Comparison of ENCODE assay signal across 16 cellular contexts in genomic region chr17:49401971-49402491, GRCh38. TPM values are rescaled to one million over a fixed set of nuclear protein-coding genes. Genes with fewer than 3 reads are reported as not detected.
DNase-seq lines count a peak whose midpoint lies in the region; ATAC-seq and TF ChIP-seq lines count a peak whose summit lies in the region.
"Had no signal": no experiment of that assay in that cellular context is flagged by ENCODE, and none has a peak within 500 bp of the region (broad histone marks: within the 10 kb centered on the region; RNA-seq: fewer than 3 reads in every experiment).

No MANE protein-coding gene starts in this region.

- intact Hi-C loops in activated CD8-positive, alpha-beta T cell treated with anti-CD3 and anti-CD28 coated beads for 36 hours (cut with micrococcal nuclease), result no loop called here

- CTCF ChIA-PET in activated CD8-positive, alpha-beta T cell treated with anti-CD3 and anti-CD28 coated beads, Interleukin-2, amount 10 ng/mL, durations not matched to agents 7 days and 5 days (lab: Charles Lee), result interaction anchor here (0.8 kb wide), 1 partner anchor 34 kb away, joined by 3 read pairs; no protein-coding TSS in a partner anchor
- CTCF ChIA-PET in activated CD8-positive, alpha-beta T cell treated with anti-CD3 and anti-CD28 coated beads for 36 hours (lab: Charles Lee), result interaction anchor here (0.7 to 5.0 kb wide), 3 partner anchors 11 to 155 kb away, joined by 3 to 27 read pairs (median 5); no protein-coding TSS in a partner anchor

- peaks cover 41% of the 10 kb centered on the region for H3K36me3 ChIP-seq in mesodermal cell (ENCODE audit: control insufficient read depth, insufficient read depth, low read length)

- no peaks in the 10 kb centered on the region for H3K27me3 Mint-ChIP-seq in activated CD8-positive, alpha-beta T cell treated with anti-CD3 and anti-CD28 coated beads, Interleukin-2, amount 10 ng/mL, durations not matched to agents 7 days and 5 days (ENCODE audit: low read depth)
- H3K27me3 Mint-ChIP-seq in activated CD8-positive, alpha-beta T cell treated with anti-CD3 and anti-CD28 coated beads for 36 hours, result no peaks in the 10 kb centered on the region
- H3K27me3 Mint-ChIP-seq in brain, result peaks cover 6% of the 10 kb centered on the region
- H3K27me3 Mint-ChIP-seq: T-helper 17 cell had no signal

- no peak overlapping the region for H3K4me3 ChIP-seq in mesodermal cell (ENCODE audit: extremely low read depth, insufficient read depth, low read length, poor library complexity, severe bottlenecking)
- H3K4me3 ChIP-seq: A549, gastroesophageal sphincter, stomach had no signal

- peaks cover 46% of the 10 kb centered on the region for H3K36me3 Mint-ChIP-seq in activated CD8-positive, alpha-beta T cell treated with anti-CD3 and anti-CD28 coated beads, Interleukin-2, amount 10 ng/mL, durations not matched to agents 7 days and 5 days (ENCODE audit: low read depth)
- H3K36me3 Mint-ChIP-seq in activated CD8-positive, alpha-beta T cell treated with anti-CD3 and anti-CD28 coated beads for 36 hours (ENCODE audit: low read depth), result peaks cover 44% of the 10 kb centered on the region
- peaks cover 40% of the 10 kb centered on the region for H3K36me3 Mint-ChIP-seq in brain

- no peaks in the 10 kb centered on the region for H3K9me3 Mint-ChIP-seq in activated CD8-positive, alpha-beta T cell treated with anti-CD3 and anti-CD28 coated beads, Interleukin-2, amount 10 ng/mL, durations not matched to agents 7 days and 5 days (ENCODE audit: insufficient read depth)
- H3K9me3 Mint-ChIP-seq in activated CD8-positive, alpha-beta T cell treated with anti-CD3 and anti-CD28 coated beads for 36 hours, result no peaks in the 10 kb centered on the region
- H3K9me3 Mint-ChIP-seq in brain, result no peaks in the 10 kb centered on the region
- H3K9me3 Mint-ChIP-seq: activated CD4-positive, alpha-beta T cell treated with anti-CD3 and anti-CD28 coated beads, Interleukin-2, amount 10 ng/mL, durations not matched to agents 7 days and 5 days had no signal

- POLR2A ChIA-PET in activated CD8-positive, alpha-beta T cell treated with anti-CD3 and anti-CD28 coated beads, Interleukin-2, amount 10 ng/mL, durations not matched to agents 7 days and 5 days (lab: Charles Lee), result no interaction called here
- POLR2A ChIA-PET in activated CD8-positive, alpha-beta T cell treated with anti-CD3 and anti-CD28 coated beads for 36 hours (lab: Charles Lee), result interaction anchor here (1.0 kb wide), 1 partner anchor 14 kb away, joined by 3 read pairs; no protein-coding TSS in a partner anchor

- DNase-seq in activated CD8-positive, alpha-beta T cell treated with anti-CD3 and anti-CD28 coated beads, Interleukin-2, amount 10 ng/mL, durations not matched to agents 7 days and 5 days, result no peak
- no peak for DNase-seq in activated CD8-positive, alpha-beta T cell treated with anti-CD3 and anti-CD28 coated beads for 36 hours
- no peak for DNase-seq in activated CD4-positive, alpha-beta T cell treated with anti-CD3 and anti-CD28 coated beads for 4 hours
- DNase-seq in middle frontal gyrus (ENCODE audit: extremely low spot score, low spot score), result no peak
- DNase-seq in activated naive CD4-positive, alpha-beta T cell (lab: John Stamatoyannopoulos, UW), result no peak
- DNase-seq: activated CD4-positive, alpha-beta T cell treated with anti-CD3 and anti-CD28 coated beads, Interleukin-2, amount 10 ng/mL, durations not matched to agents 7 days and 5 days; brain microvascular endothelial cell; kidney; NCI-H1105 treated with DMSO at 0.1 percent for 48 hours; stomach; T-helper 17 cell had no signal

- no peak overlapping the region for H3K4me3 Mint-ChIP-seq in activated CD8-positive, alpha-beta T cell treated with anti-CD3 and anti-CD28 coated beads, Interleukin-2, amount 10 ng/mL, durations not matched to agents 7 days and 5 days
- no peak overlapping the region for H3K4me3 Mint-ChIP-seq in activated CD8-positive, alpha-beta T cell treated with anti-CD3 and anti-CD28 coated beads for 36 hours
- peak overlapping the region in 1 of 5 experiments; percentile 38 for H3K4me3 Mint-ChIP-seq in brain
- H3K4me3 Mint-ChIP-seq: activated CD4-positive, alpha-beta T cell treated with anti-CD3 and anti-CD28 coated beads, Interleukin-2, amount 10 ng/mL, durations not matched to agents 7 days and 5 days had no signal

- peak overlapping the region; percentile 49 for H3K27ac ChIP-seq in mesodermal cell (ENCODE audit: low read depth, low read length, severe bottlenecking)
- H3K27ac ChIP-seq in temporal lobe (ENCODE audit: low read depth, low read length), result peak overlapping the region; percentile 96
- H3K27ac ChIP-seq: A549, brain microvascular endothelial cell had no signal

- WGBS in mesodermal cell (ENCODE audit: insufficient coverage in 2 of 2), 2 experiments, result 63 to 80% methylated on average over 3 of the region's 5 CpGs

- no peaks in the 10 kb centered on the region for H3K9me3 ChIP-seq in mesodermal cell (ENCODE audit: control insufficient read depth, low read length)
- H3K9me3 ChIP-seq: A549, gastroesophageal sphincter, stomach had no signal

- no peak for ATAC-seq in activated CD8-positive, alpha-beta T cell treated with anti-CD3 and anti-CD28 coated beads, Interleukin-2, amount 10 ng/mL, durations not matched to agents 7 days and 5 days
- ATAC-seq in activated CD8-positive, alpha-beta T cell treated with anti-CD3 and anti-CD28 coated beads for 36 hours, result no peak
- ATAC-seq: A549, gastroesophageal sphincter, T-helper 17 cell had no signal

- H3K4me1 ChIP-seq in mesodermal cell (ENCODE audit: control insufficient read depth, insufficient read depth, low read length, poor library complexity, severe bottlenecking), result peaks cover 6% of the 10 kb centered on the region
- H3K4me1 ChIP-seq: A549 had no signal

- H3K4me1 Mint-ChIP-seq in activated CD8-positive, alpha-beta T cell treated with anti-CD3 and anti-CD28 coated beads, Interleukin-2, amount 10 ng/mL, durations not matched to agents 7 days and 5 days (ENCODE audit: low read depth), result peaks cover 48% of the 10 kb centered on the region
- H3K4me1 Mint-ChIP-seq in activated CD8-positive, alpha-beta T cell treated with anti-CD3 and anti-CD28 coated beads for 36 hours (ENCODE audit: low read depth), result peaks cover 21% of the 10 kb centered on the region
- peaks cover 11% of the 10 kb centered on the region for H3K4me1 Mint-ChIP-seq in brain
- H3K4me1 Mint-ChIP-seq: T-helper 17 cell had no signal

- peak overlapping the region; percentile 39 for H3K27ac Mint-ChIP-seq in activated CD8-positive, alpha-beta T cell treated with anti-CD3 and anti-CD28 coated beads, Interleukin-2, amount 10 ng/mL, durations not matched to agents 7 days and 5 days
- H3K27ac Mint-ChIP-seq in activated CD8-positive, alpha-beta T cell treated with anti-CD3 and anti-CD28 coated beads for 36 hours, result no peak overlapping the region
- peak overlapping the region in 3 of 5 experiments; percentile 64 to 69 (median 65) for H3K27ac Mint-ChIP-seq in brain
- H3K27ac Mint-ChIP-seq: activated CD4-positive, alpha-beta T cell treated with anti-CD3 and anti-CD28 coated beads, Interleukin-2, amount 10 ng/mL, durations not matched to agents 7 days and 5 days; T-helper 17 cell had no signal

- no peak for TF ChIP-seq CTCF in activated CD8-positive, alpha-beta T cell treated with anti-CD3 and anti-CD28 coated beads for 36 hours (IDR thresholded peaks at IDR 0.05)
- no peak for TF ChIP-seq CTCF in brain (conservative IDR thresholded peaks at IDR 0.05)

RNA-seq across cellular contexts. Expression of gene PHB1, which starts 12.7 kb away (rescaled TPM):
- 100 to 1,000 TPM; 181 to 183 TPM for total RNA-seq in activated CD8-positive, alpha-beta T cell treated with anti-CD3 and anti-CD28 coated beads, Interleukin-2, amount 10 ng/mL, durations not matched to agents 7 days and 5 days
- total RNA-seq in activated CD8-positive, alpha-beta T cell treated with anti-CD3 and anti-CD28 coated beads for 36 hours, result 100 to 1,000 TPM; 363 to 381 TPM
- polyA plus RNA-seq in brain (ENCODE audit: insufficient read depth, low read depth, low replicate concordance), result 201 TPM
- 128 TPM for polyA plus RNA-seq in mesodermal cell (2013, experiment 1 of 2)
- polyA plus RNA-seq in mesodermal cell (2013, experiment 2 of 2), result 116 TPM
- 36.4 TPM for total RNA-seq in temporal lobe

RNA-seq across cellular contexts. Expression of gene ZNF652, which starts 40.0 kb away (rescaled TPM):
- total RNA-seq in activated CD8-positive, alpha-beta T cell treated with anti-CD3 and anti-CD28 coated beads, Interleukin-2, amount 10 ng/mL, durations not matched to agents 7 days and 5 days, result 10 to 100 TPM; 27.3 to 27.9 TPM
- total RNA-seq in activated CD8-positive, alpha-beta T cell treated with anti-CD3 and anti-CD28 coated beads for 36 hours, result 1 to 10 TPM; 6.4 to 6.7 TPM
- polyA plus RNA-seq in brain (ENCODE audit: insufficient read depth, low read depth, low replicate concordance), result 16.1 TPM
- 19.2 TPM for polyA plus RNA-seq in mesodermal cell (2013, experiment 1 of 2)
- 16.8 TPM for polyA plus RNA-seq in mesodermal cell (2013, experiment 2 of 2)
- total RNA-seq in temporal lobe, result 31.5 TPM
